8 cellular contexts compared by ENCODE assay signal in genomic region chr22:20531404-20532181, GRCh38. TPM values are rescaled to one million over a fixed set of nuclear protein-coding genes. Genes with fewer than 3 reads are reported as not detected.
A peak's percentile ranks its signal among the peaks of the same experiment; 100 is the strongest.
DNase-seq lines count a peak whose midpoint lies in the region; ATAC-seq and TF ChIP-seq lines count a peak whose summit lies in the region.

No MANE protein-coding gene starts in this region.

- no peaks in the 10 kb centered on the region for H3K36me3 ChIP-seq in hepatocyte (replicated peaks; ENCODE audit: insufficient read depth, low read depth)
- H3K36me3 ChIP-seq in skeletal muscle satellite cell (ENCODE audit: insufficient read depth, low read length), result peaks cover 20% of the 10 kb centered on the region

- ATAC-seq in activated naive CD4-positive, alpha-beta T cell treated with anti-CD3 and anti-CD28 coated beads, Interleukin-2, amount 50 U/mL, for 72 hours, result peak in 1 of 2 donors; percentile 23
- ATAC-seq in GM21717 (IDR thresholded peaks at IDR 0.05; ENCODE audit: unreplicated experiment) (no peak), GM18502 (IDR thresholded peaks at IDR 0.05; ENCODE audit: poor library complexity, unreplicated experiment) (no peak)

- peak overlapping the region; percentile 86 for H3K9ac ChIP-seq in skeletal muscle satellite cell (ENCODE audit: low read depth, low read length)

- H3K4me1 ChIP-seq in hepatocyte (ENCODE audit: insufficient read depth) (peaks cover 37% of the 10 kb centered on the region), skeletal muscle satellite cell (ENCODE audit: control insufficient read depth, insufficient read depth, low read length) (peaks cover 55% of the 10 kb centered on the region)

- intact Hi-C loops in activated naive CD4-positive, alpha-beta T cell treated with anti-CD3 and anti-CD28 coated beads for 36 hours (cut with micrococcal nuclease), result no loop called here

- WGBS in hepatocyte (ENCODE audit: low lambda C conversion rate, missing lambda C conversion rate), result 63% methylated on average over 15 of the region's 15 CpGs

- H3K27ac Mint-ChIP-seq in activated naive CD4-positive, alpha-beta T cell treated with anti-CD3 and anti-CD28 coated beads, Interleukin-2, amount 50 U/mL, for 72 hours, result peak overlapping the region; percentile 76 to 79
- no peak overlapping the region for H3K27ac Mint-ChIP-seq in activated naive CD4-positive, alpha-beta T cell treated with anti-CD3 and anti-CD28 coated beads for 36 hours

- no peaks in the 10 kb centered on the region for H3K27me3 Mint-ChIP-seq in activated naive CD4-positive, alpha-beta T cell treated with anti-CD3 and anti-CD28 coated beads for 36 hours (ENCODE audit: low read depth)

- peaks cover 48% of the 10 kb centered on the region for H4K20me1 ChIP-seq in hepatocyte (ENCODE audit: insufficient read depth, poor library complexity, severe bottlenecking)

- no peaks in the 10 kb centered on the region for H3K9me2 ChIP-seq in hepatocyte (replicated peaks; ENCODE audit: insufficient read depth)

- CTCF ChIA-PET in activated naive CD4-positive, alpha-beta T cell treated with anti-CD3 and anti-CD28 coated beads for 36 hours (lab: Charles Lee), result interaction anchor here (2.4 kb wide), 1 partner anchor 36 kb away, joined by 5 read pairs; no protein-coding TSS in a partner anchor

- H3K36me3 Mint-ChIP-seq in activated naive CD4-positive, alpha-beta T cell treated with anti-CD3 and anti-CD28 coated beads, Interleukin-2, amount 50 U/mL, for 72 hours, result peaks cover 8 to 25% of the 10 kb centered on the region in 2 donors
- peaks cover 14% of the 10 kb centered on the region for H3K36me3 Mint-ChIP-seq in activated naive CD4-positive, alpha-beta T cell treated with anti-CD3 and anti-CD28 coated beads for 36 hours (ENCODE audit: low read depth)

- H3K4me1 Mint-ChIP-seq in activated naive CD4-positive, alpha-beta T cell treated with anti-CD3 and anti-CD28 coated beads for 36 hours (ENCODE audit: low read depth), result peaks cover 68% of the 10 kb centered on the region

- H3K79me2 ChIP-seq in hepatocyte, result peaks cover 85% of the 10 kb centered on the region

- peak overlapping the region; percentile 93 for H3K27ac ChIP-seq in hepatocyte

- no peak for TF ChIP-seq CTCF in hepatocyte (IDR thresholded peaks at IDR 0.05; ENCODE audit: poor library complexity)

- no peak for DNase-seq in activated naive CD4-positive, alpha-beta T cell treated with anti-CD3 and anti-CD28 coated beads, Interleukin-2, amount 50 U/mL, for 72 hours (ENCODE audit: low spot score in 2 of 2)
- DNase-seq in activated naive CD4-positive, alpha-beta T cell treated with anti-CD3 and anti-CD28 coated beads for 36 hours, result no peak
- DNase-seq in amniotic stem cell (lab: John Stamatoyannopoulos, UW) (peak; percentile 91), hepatocyte (ENCODE audit: low spot score) (peak; percentile 72), germinal center (ENCODE audit: low spot score) (no peak)

- no peak overlapping the region for H3K4me3 ChIP-seq in hepatocyte
- H3K4me3 ChIP-seq in skeletal muscle satellite cell (ENCODE audit: low read length), result peak overlapping the region; percentile 44

- H3K27me3 ChIP-seq in hepatocyte (no peaks in the 10 kb centered on the region), skeletal muscle satellite cell (ENCODE audit: control insufficient read depth, insufficient read depth, low read length) (no peaks in the 10 kb centered on the region)

- no peak overlapping the region for H3K4me3 Mint-ChIP-seq in activated naive CD4-positive, alpha-beta T cell treated with anti-CD3 and anti-CD28 coated beads for 36 hours

- no peak overlapping the region for H2AFZ ChIP-seq in hepatocyte

- H3K9me3 ChIP-seq in hepatocyte (ENCODE audit: low read depth), result no peaks in the 10 kb centered on the region
- H3K9me3 ChIP-seq in skeletal muscle satellite cell (replicated peaks; ENCODE audit: low read length), result no peaks in the 10 kb centered on the region

- H3K4me2 ChIP-seq in hepatocyte (peak overlapping the region; percentile 15), skeletal muscle satellite cell (ENCODE audit: low read length) (peak overlapping the region; percentile 72)

- H3K9me3 Mint-ChIP-seq in activated naive CD4-positive, alpha-beta T cell treated with anti-CD3 and anti-CD28 coated beads, Interleukin-2, amount 50 U/mL, for 72 hours, result no peaks in the 10 kb centered on the region
- H3K9me3 Mint-ChIP-seq in activated naive CD4-positive, alpha-beta T cell treated with anti-CD3 and anti-CD28 coated beads for 36 hours, result no peaks in the 10 kb centered on the region

RNA-seq across cellular contexts. Expression of gene MED15, which starts 24.2 kb away (rescaled TPM):
- total RNA-seq in activated naive CD4-positive, alpha-beta T cell treated with anti-CD3 and anti-CD28 coated beads, Interleukin-2, amount 50 U/mL, for 72 hours, result 100 to 1,000 TPM in 1 of 2 donors, 10 to 100 TPM in 1; 88.9 to 137 TPM
- total RNA-seq in activated naive CD4-positive, alpha-beta T cell treated with anti-CD3 and anti-CD28 coated beads for 36 hours, result 100 to 1,000 TPM in 1 of 2 experiments, 10 to 100 TPM in 1; 94.7 to 108 TPM
- 19.7 and 31.5 TPM in 2 replicates for total RNA-seq in hepatocyte
- polyA plus RNA-seq in hepatocyte, result 53.1 and 53.2 TPM in 2 replicates
- 43.3 and 49.1 TPM in 2 replicates for total RNA-seq in skeletal muscle satellite cell (2012; rRNA removed)

RNA-seq across cellular contexts. Expression of gene KLHL22, which starts 36.0 kb away (rescaled TPM):
- 10 to 100 TPM; 18.0 to 20.2 TPM for total RNA-seq in activated naive CD4-positive, alpha-beta T cell treated with anti-CD3 and anti-CD28 coated beads, Interleukin-2, amount 50 U/mL, for 72 hours
- 10 to 100 TPM; 10.1 to 11.7 TPM for total RNA-seq in activated naive CD4-positive, alpha-beta T cell treated with anti-CD3 and anti-CD28 coated beads for 36 hours
- 32.5 and 38.0 TPM in 2 replicates for total RNA-seq in hepatocyte
- polyA plus RNA-seq in hepatocyte, result 20.5 and 23.6 TPM in 2 replicates
- total RNA-seq in skeletal muscle satellite cell (2012; rRNA removed), result 14.7 and 18.1 TPM in 2 replicates

Comparison
In these comparisons a context has a peak if more than half of its experiments do, and no peak if none do; other contexts are left out.
1. DNase-seq: peak in amniotic stem cell (single experiment) and hepatocyte (single experiment); none in activated naive CD4-positive, alpha-beta T cell treated with anti-CD3 and anti-CD28 coated beads, Interleukin-2, amount 50 U/mL, for 72 hours (0 of 2), activated naive CD4-positive, alpha-beta T cell treated with anti-CD3 and anti-CD28 coated beads for 36 hours (single experiment) and germinal center (single experiment).